1 cellular context compared by ENCODE assay signal in the genomic region with DNA sequence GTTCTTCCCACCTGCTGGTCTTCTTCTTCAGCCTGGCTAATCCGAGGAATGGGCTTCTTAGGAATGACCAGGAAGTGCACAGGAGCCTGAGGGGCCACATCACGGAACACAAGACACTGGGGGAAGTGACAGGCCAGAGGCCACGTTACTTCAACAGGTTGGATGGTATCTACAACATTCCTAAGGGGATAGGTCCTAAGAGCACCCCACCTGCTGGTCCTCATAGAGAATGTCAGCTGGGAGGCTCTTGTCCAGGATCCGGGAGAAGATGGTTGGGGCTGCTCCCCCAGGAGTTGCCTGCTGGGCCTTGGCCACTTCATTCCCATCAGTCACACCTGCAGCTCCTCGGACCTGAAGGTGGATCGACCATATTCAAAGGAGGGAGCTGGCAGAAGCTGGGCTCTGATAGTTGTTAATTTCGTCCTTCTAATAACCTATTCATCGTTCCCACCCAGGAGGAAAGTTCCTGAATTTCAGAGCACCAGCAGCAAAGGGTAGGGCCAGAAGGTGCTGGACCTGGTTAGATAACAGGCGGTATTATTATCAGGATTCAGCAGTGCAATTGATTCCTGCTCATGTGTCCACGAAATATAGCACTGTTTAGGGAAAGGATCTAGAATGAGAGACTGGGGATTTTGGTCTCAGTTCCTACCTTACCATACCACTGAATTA.
A peak's percentile ranks its signal among the peaks of the same experiment; 100 is the strongest.
TF ChIP-seq lines count a peak whose summit lies in the region.

No MANE protein-coding gene starts in this region.

TF ChIP-seq in HepG2, 621 proteins besides CTCF, POLR2A, EP300 and RAD21 (continues in another document):
- TF ChIP-seq, protein P1, sequence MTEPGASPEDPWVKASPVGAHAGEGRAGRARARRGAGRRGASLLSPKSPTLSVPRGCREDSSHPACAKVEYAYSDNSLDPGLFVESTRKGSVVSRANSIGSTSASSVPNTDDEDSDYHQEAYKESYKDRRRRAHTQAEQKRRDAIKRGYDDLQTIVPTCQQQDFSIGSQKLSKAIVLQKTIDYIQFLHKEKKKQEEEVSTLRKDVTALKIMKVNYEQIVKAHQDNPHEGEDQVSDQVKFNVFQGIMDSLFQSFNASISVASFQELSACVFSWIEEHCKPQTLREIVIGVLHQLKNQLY (CRISPR knock-in tag; IDR thresholded peaks at IDR 0.05): no peak
- TF ChIP-seq TFAP4 (IDR thresholded peaks at IDR 0.05; ENCODE audit: borderline replicate concordance, low read depth) (0 out of 2 replicates have a peak, but pooled peaks have one; percentile 29), HOXA3 (CRISPR knock-in tag; IDR thresholded peaks at IDR 0.05) (no peak), XRCC5 (optimal IDR thresholded peaks at IDR 0.05; ENCODE audit: low read length) (peak; percentile 64), ZBTB42 (CRISPR knock-in tag; IDR thresholded peaks at IDR 0.05) (0 out of 2 replicates have a peak, but pooled peaks have one; percentile 52), ZNF576 (CRISPR knock-in tag; IDR thresholded peaks at IDR 0.05) (no peak), ATAD3A (CRISPR knock-in tag; IDR thresholded peaks at IDR 0.05) (no peak), ZNF562 (CRISPR knock-in tag; IDR thresholded peaks at IDR 0.05; ENCODE audit: borderline replicate concordance) (no peak), ZNF83 (CRISPR knock-in tag; IDR thresholded peaks at IDR 0.05; ENCODE audit: borderline replicate concordance) (no peak), ZNF816 (CRISPR knock-in tag; IDR thresholded peaks at IDR 0.05; ENCODE audit: borderline replicate concordance) (no peak), ZEB1 (IDR thresholded peaks at IDR 0.05; ENCODE audit: insufficient replicate concordance, low read depth) (no peak), NPAS2 (CRISPR knock-in tag; IDR thresholded peaks at IDR 0.05; ENCODE audit: borderline replicate concordance) (no peak), IRX3 (CRISPR knock-in tag; IDR thresholded peaks at IDR 0.05; ENCODE audit: borderline replicate concordance, low read depth) (0 out of 2 replicates have a peak, but pooled peaks have one; percentile 28), ZNF264 (CRISPR knock-in tag; IDR thresholded peaks at IDR 0.05) (no peak), ZSCAN12 (CRISPR knock-in tag; IDR thresholded peaks at IDR 0.05) (no peak), ZNF256 (CRISPR knock-in tag; conservative IDR thresholded peaks at IDR 0.05) (no peak), DMTF1 (CRISPR knock-in tag; IDR thresholded peaks at IDR 0.05) (no peak), SSRP1 (CRISPR knock-in tag; IDR thresholded peaks at IDR 0.05) (no peak), ZFP1 (CRISPR knock-in tag; IDR thresholded peaks at IDR 0.05) (no peak), ZNF318 (CRISPR knock-in tag; IDR thresholded peaks at IDR 0.05) (no peak), ZMAT3 (CRISPR knock-in tag; conservative IDR thresholded peaks at IDR 0.05) (no peak), PRPF4 (IDR thresholded peaks at IDR 0.05; ENCODE audit: low read depth, low read length, poor library complexity, severe bottlenecking) (no peak), THAP11 (CRISPR knock-in tag; IDR thresholded peaks at IDR 0.05) (no peak), ZNF263 (CRISPR knock-in tag; IDR thresholded peaks at IDR 0.05) (no peak), ZNF335 (CRISPR knock-in tag; IDR thresholded peaks at IDR 0.05) (peak; percentile 4), ZNF780A (CRISPR knock-in tag; IDR thresholded peaks at IDR 0.05) (no peak)
- TF ChIP-seq, protein P2, sequence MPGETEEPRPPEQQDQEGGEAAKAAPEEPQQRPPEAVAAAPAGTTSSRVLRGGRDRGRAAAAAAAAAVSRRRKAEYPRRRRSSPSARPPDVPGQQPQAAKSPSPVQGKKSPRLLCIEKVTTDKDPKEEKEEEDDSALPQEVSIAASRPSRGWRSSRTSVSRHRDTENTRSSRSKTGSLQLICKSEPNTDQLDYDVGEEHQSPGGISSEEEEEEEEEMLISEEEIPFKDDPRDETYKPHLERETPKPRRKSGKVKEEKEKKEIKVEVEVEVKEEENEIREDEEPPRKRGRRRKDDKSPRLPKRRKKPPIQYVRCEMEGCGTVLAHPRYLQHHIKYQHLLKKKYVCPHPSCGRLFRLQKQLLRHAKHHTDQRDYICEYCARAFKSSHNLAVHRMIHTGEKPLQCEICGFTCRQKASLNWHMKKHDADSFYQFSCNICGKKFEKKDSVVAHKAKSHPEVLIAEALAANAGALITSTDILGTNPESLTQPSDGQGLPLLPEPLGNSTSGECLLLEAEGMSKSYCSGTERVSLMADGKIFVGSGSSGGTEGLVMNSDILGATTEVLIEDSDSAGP (CRISPR knock-in tag; IDR thresholded peaks at IDR 0.05; ENCODE audit: borderline replicate concordance): no peak; the same call in 1 of the 2 replicates
- TF ChIP-seq, protein P3, sequence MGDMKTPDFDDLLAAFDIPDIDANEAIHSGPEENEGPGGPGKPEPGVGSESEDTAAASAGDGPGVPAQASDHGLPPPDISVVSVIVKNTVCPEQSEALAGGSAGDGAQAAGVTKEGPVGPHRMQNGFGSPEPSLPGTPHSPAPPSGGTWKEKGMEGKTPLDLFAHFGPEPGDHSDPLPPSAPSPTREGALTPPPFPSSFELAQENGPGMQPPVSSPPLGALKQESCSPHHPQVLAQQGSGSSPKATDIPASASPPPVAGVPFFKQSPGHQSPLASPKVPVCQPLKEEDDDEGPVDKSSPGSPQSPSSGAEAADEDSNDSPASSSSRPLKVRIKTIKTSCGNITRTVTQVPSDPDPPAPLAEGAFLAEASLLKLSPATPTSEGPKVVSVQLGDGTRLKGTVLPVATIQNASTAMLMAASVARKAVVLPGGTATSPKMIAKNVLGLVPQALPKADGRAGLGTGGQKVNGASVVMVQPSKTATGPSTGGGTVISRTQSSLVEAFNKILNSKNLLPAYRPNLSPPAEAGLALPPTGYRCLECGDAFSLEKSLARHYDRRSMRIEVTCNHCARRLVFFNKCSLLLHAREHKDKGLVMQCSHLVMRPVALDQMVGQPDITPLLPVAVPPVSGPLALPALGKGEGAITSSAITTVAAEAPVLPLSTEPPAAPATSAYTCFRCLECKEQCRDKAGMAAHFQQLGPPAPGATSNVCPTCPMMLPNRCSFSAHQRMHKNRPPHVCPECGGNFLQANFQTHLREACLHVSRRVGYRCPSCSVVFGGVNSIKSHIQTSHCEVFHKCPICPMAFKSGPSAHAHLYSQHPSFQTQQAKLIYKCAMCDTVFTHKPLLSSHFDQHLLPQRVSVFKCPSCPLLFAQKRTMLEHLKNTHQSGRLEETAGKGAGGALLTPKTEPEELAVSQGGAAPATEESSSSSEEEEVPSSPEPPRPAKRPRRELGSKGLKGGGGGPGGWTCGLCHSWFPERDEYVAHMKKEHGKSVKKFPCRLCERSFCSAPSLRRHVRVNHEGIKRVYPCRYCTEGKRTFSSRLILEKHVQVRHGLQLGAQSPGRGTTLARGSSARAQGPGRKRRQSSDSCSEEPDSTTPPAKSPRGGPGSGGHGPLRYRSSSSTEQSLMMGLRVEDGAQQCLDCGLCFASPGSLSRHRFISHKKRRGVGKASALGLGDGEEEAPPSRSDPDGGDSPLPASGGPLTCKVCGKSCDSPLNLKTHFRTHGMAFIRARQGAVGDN (CRISPR knock-in tag; IDR thresholded peaks at IDR 0.05): peak; percentile 19; the same call in 1 of the 2 replicates
- TF ChIP-seq, protein P4, sequence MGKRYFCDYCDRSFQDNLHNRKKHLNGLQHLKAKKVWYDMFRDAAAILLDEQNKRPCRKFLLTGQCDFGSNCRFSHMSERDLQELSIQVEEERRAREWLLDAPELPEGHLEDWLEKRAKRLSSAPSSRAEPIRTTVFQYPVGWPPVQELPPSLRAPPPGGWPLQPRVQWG (CRISPR knock-in tag; IDR thresholded peaks at IDR 0.05; ENCODE audit: borderline replicate concordance, low read depth): no peak
- TF ChIP-seq, protein P5, sequence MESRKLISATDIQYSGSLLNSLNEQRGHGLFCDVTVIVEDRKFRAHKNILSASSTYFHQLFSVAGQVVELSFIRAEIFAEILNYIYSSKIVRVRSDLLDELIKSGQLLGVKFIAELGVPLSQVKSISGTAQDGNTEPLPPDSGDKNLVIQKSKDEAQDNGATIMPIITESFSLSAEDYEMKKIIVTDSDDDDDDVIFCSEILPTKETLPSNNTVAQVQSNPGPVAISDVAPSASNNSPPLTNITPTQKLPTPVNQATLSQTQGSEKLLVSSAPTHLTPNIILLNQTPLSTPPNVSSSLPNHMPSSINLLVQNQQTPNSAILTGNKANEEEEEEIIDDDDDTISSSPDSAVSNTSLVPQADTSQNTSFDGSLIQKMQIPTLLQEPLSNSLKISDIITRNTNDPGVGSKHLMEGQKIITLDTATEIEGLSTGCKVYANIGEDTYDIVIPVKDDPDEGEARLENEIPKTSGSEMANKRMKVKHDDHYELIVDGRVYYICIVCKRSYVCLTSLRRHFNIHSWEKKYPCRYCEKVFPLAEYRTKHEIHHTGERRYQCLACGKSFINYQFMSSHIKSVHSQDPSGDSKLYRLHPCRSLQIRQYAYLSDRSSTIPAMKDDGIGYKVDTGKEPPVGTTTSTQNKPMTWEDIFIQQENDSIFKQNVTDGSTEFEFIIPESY (CRISPR knock-in tag; IDR thresholded peaks at IDR 0.05): no peak
